In genomic region chr7:56092789-56093531, GRCh38 we compare ENCODE assay signal across 8 cellular contexts. TPM values are rescaled to one million over a fixed set of nuclear protein-coding genes. Genes with fewer than 3 reads are reported as not detected.
DNase-seq lines count a peak whose midpoint lies in the region; ATAC-seq and TF ChIP-seq lines count a peak whose summit lies in the region.

TSS of gene PHKG1 (minus strand) at chr7:56092952. CDS start at chr7:56088941, 4,011 bp downstream.

- no peak within 1 kb of the TSS for H3K4me3 ChIP-seq in stomach

- H3K4me1 ChIP-seq in stomach: peaks cover 20 to 32% (median 27%) of the 10 kb centered on the region in 4 donors

- BruUV-seq in Calu3 (replicated peaks; lab: Mats Ljungman, UMichigan): no TSS peak

- H3K27me3 ChIP-seq in stomach: no peaks in the 10 kb centered on the region

- intact Hi-C loops in Calu3 (cut with micrococcal nuclease; ENCODE audit: unreplicated experiment) (no loop called here), stomach (cut with DNase I; ENCODE audit: low total_unique reads) (no loop called here)

- peak within 1 kb of the TSS; percentile 20 for H3K27ac Mint-ChIP-seq in Calu3 (ENCODE audit: unreplicated experiment)
- peak within 1 kb of the TSS in 3 of 5 experiments; percentile 79 to 95 (median 91) for H3K27ac Mint-ChIP-seq in brain
- no peak within 1 kb of the TSS for H3K27ac Mint-ChIP-seq in activated CD4-positive, alpha-beta T cell treated with anti-CD3 and anti-CD28 coated beads, Interleukin-2, amount 10 ng/mL, durations not matched to agents 7 days and 5 days

- CTCF ChIA-PET in Calu3 (lab: Charles Lee): interaction anchor here (0.5 to 1.6 kb wide), 7 partner anchors 15 to 1292 kb away, joined by 3 to 7 read pairs (median 5); partner anchors contain the start of genes CCT6A and PSPH
- CTCF ChIA-PET in activated CD4-positive, alpha-beta T cell treated with anti-CD3 and anti-CD28 coated beads, Interleukin-2, amount 10 ng/mL, durations not matched to agents 7 days and 5 days (lab: Charles Lee): no interaction called here

- ATAC-seq in GM21367 (IDR thresholded peaks at IDR 0.05; ENCODE audit: unreplicated experiment): no peak

- TF ChIP-seq CTCF in Calu3 (IDR thresholded peaks at IDR 0.05; ENCODE audit: unreplicated experiment) (peak; percentile 68), brain (conservative IDR thresholded peaks at IDR 0.05) (no peak), stomach (IDR thresholded peaks at IDR 0.05) (peak in 4 of 7 experiments; percentile 40 to 64 (median 62))

- DNase-seq in Calu3 (peak; percentile 64), NCI-H128 (lab: John Stamatoyannopoulos, UW; ENCODE audit: unreplicated experiment) (peak; percentile 4), islet precursor cell (peak; percentile 60), stomach (peak; percentile 84)
- DNase-seq in activated CD4-positive, alpha-beta T cell treated with anti-CD3 and anti-CD28 coated beads, Interleukin-2, amount 50 U/mL, for 1 hour: no peak
- DNase-seq in activated CD4-positive, alpha-beta T cell treated with anti-CD3 and anti-CD28 coated beads, Interleukin-2, amount 10 ng/mL, durations not matched to agents 7 days and 5 days: no peak

- WGBS in stomach, 5 donors: 24 to 41% (median 32%) methylated on average over 17 to 19 of the region's 19 CpGs

- no peaks in the 10 kb centered on the region for H3K9me3 Mint-ChIP-seq in Calu3 (ENCODE audit: low read depth, unreplicated experiment)
- peaks cover 0 to 4% (median 0%) of the 10 kb centered on the region in 5 experiments for H3K9me3 Mint-ChIP-seq in brain
- H3K9me3 Mint-ChIP-seq in activated CD4-positive, alpha-beta T cell treated with anti-CD3 and anti-CD28 coated beads, Interleukin-2, amount 10 ng/mL, durations not matched to agents 7 days and 5 days: no peaks in the 10 kb centered on the region

- H3K4me3 Mint-ChIP-seq in Calu3 (ENCODE audit: low read depth, unreplicated experiment): no peak within 1 kb of the TSS
- H3K4me3 Mint-ChIP-seq in brain: peak within 1 kb of the TSS in 2 of 5 experiments; percentile 22 to 37
- no peak within 1 kb of the TSS for H3K4me3 Mint-ChIP-seq in activated CD4-positive, alpha-beta T cell treated with anti-CD3 and anti-CD28 coated beads, Interleukin-2, amount 10 ng/mL, durations not matched to agents 7 days and 5 days

- no peak for TF ChIP-seq POLR2A in stomach (IDR thresholded peaks at IDR 0.05)

- H3K36me3 Mint-ChIP-seq in Calu3 (ENCODE audit: insufficient read depth, unreplicated experiment) (peaks cover 52% of the 10 kb centered on the region), brain (peaks cover 10% of the 10 kb centered on the region)
- peaks cover 7% of the 10 kb centered on the region for H3K36me3 Mint-ChIP-seq in activated CD4-positive, alpha-beta T cell treated with anti-CD3 and anti-CD28 coated beads, Interleukin-2, amount 10 ng/mL, durations not matched to agents 7 days and 5 days (ENCODE audit: low read depth)

- peaks cover 0 to 19% (median 14%) of the 10 kb centered on the region in 4 donors for H3K36me3 ChIP-seq in stomach

- H3K27ac ChIP-seq in stomach: peak within 1 kb of the TSS in 4 of 5 donors; percentile 54 to 70 (median 61)

- POLR2A ChIA-PET in activated CD4-positive, alpha-beta T cell treated with anti-CD3 and anti-CD28 coated beads, Interleukin-2, amount 10 ng/mL, durations not matched to agents 7 days and 5 days (lab: Charles Lee): no interaction called here

- no peak for TF ChIP-seq EP300 in stomach (IDR thresholded peaks at IDR 0.05)

- no peaks in the 10 kb centered on the region for H3K9me3 ChIP-seq in stomach

- no peaks in the 10 kb centered on the region for H3K4me1 Mint-ChIP-seq in Calu3 (ENCODE audit: low read depth, unreplicated experiment)
- peaks cover 9% of the 10 kb centered on the region for H3K4me1 Mint-ChIP-seq in brain
- peaks cover 3% of the 10 kb centered on the region for H3K4me1 Mint-ChIP-seq in activated CD4-positive, alpha-beta T cell treated with anti-CD3 and anti-CD28 coated beads, Interleukin-2, amount 10 ng/mL, durations not matched to agents 7 days and 5 days

- no peaks in the 10 kb centered on the region for H3K27me3 Mint-ChIP-seq in Calu3 (ENCODE audit: unreplicated experiment)
- H3K27me3 Mint-ChIP-seq in brain: no peaks in the 10 kb centered on the region
- H3K27me3 Mint-ChIP-seq in activated CD4-positive, alpha-beta T cell treated with anti-CD3 and anti-CD28 coated beads, Interleukin-2, amount 10 ng/mL, durations not matched to agents 7 days and 5 days: no peaks in the 10 kb centered on the region

RNA-seq across cellular contexts. Expression of gene PHKG1, which starts in this region (rescaled TPM):
- total RNA-seq in Calu3 (2022) (1.1 and 2.6 TPM in 2 replicates), stomach (10 to 100 TPM in 2 of 5 donors, 1 to 10 TPM in 1, not detected in 2; 1.5 to 39.3 (median 11.1) TPM)
- polyA plus RNA-seq in brain (ENCODE audit: insufficient read depth, low read depth, low replicate concordance) (3.8 TPM), stomach (1 to 10 TPM in 1 of 3 donors, under 1 TPM in 1, not detected in 1; 0.31 to 1.0 TPM)
- 1 to 10 TPM; 1.0 to 2.5 TPM for total RNA-seq in activated CD4-positive, alpha-beta T cell treated with anti-CD3 and anti-CD28 coated beads, Interleukin-2, amount 10 ng/mL, durations not matched to agents 7 days and 5 days

Comparison
In these comparisons a context has a peak if more than half of its experiments do, and no peak if none do; other contexts are left out.
1. DNase-seq: peak in Calu3 (single experiment), NCI-H128 (single experiment), islet precursor cell (single experiment) and stomach (single experiment); none in activated CD4-positive, alpha-beta T cell treated with anti-CD3 and anti-CD28 coated beads, Interleukin-2, amount 50 U/mL, for 1 hour (single experiment) and activated CD4-positive, alpha-beta T cell treated with anti-CD3 and anti-CD28 coated beads, Interleukin-2, amount 10 ng/mL, durations not matched to agents 7 days and 5 days (single experiment).
2. CTCF ChIP-seq: peak in Calu3 (single experiment) and stomach (4 of 7); none in brain (0 of 2).